1 cellular context compared by ENCODE assay signal in the genomic region with DNA sequence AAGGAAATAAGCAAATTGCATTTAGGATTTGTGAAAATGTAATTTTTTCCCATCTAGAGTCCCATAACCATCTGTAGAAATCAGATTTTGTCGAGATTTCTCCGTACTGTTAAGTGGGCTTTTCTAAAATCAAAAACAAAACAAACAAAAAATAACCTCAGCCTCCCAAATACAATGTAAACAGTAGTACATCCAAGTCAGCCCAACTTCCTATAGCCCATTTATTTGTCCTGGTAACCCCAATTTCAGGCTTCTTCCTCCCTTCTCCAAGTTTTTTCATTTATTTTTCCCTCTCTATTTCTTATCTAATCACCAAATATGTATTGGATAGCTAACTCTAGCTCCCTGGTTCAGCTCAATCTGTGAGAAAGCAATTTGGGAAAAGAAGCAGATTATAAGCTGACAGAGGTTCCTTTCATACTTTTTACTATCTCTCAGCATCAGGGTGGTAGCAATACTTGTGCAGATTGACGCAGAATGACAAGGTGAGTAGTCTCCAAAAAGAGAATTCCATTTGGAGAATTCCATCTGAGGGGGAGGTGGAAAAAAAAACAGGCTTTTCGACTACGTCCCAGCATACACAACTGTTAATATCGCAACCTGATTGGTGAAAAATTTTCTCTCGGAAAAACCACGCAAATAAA.
TF ChIP-seq lines count a peak whose summit lies in the region.

No MANE protein-coding gene starts in this region.

TF ChIP-seq in IMR-90, 13 proteins besides CTCF, POLR2A, EP300 and RAD21 (continued from another document):
- TF ChIP-seq RFX5 (IDR thresholded peaks at IDR 0.05; ENCODE audit: low read depth, low read length) (no peak), CEBPB (IDR thresholded peaks at IDR 0.05; ENCODE audit: low read depth, low read length) (no peak)
TF ChIP-seq in IMR-90: peak in this region for 0.
